Comparison of ENCODE assay signal across 19 cellular contexts in genomic region chr4:4733663-4734062, GRCh38.
DNase-seq lines count a peak whose midpoint lies in the region; ATAC-seq, FAIRE-seq and TF ChIP-seq lines count a peak whose summit lies in the region.
"Had no signal": no experiment of that assay in that cellular context is flagged by ENCODE, and none has a peak within 500 bp of the region (broad histone marks: within the 10 kb centered on the region; RNA-seq: fewer than 3 reads in every experiment).

No MANE protein-coding gene starts in this region.

- no peaks in the 10 kb centered on the region for H3K79me2 ChIP-seq in H1 (ENCODE audit: control insufficient read depth in 1 of 2, insufficient read depth in 2 of 2, low read length in 2 of 2)

- peaks cover 2 to 3% of the 10 kb centered on the region in 2 experiments for H4K20me1 ChIP-seq in H1 (replicated peaks in 1 of 2; ENCODE audit: control insufficient read depth in 1 of 2, insufficient read depth in 2 of 2, low read length in 2 of 2)
- H4K20me1 ChIP-seq: BLaER1 treated with 17β-estradiol and CSF1 and Interleukin-3, amounts not matched to agents 10 nM and 100 nM had no signal

- FAIRE-seq in H1 (lab: Jason Lieb, UNC): no peak
- FAIRE-seq: A549, D721Med, G401.6, GM12891, GM19239 had no signal

- H3K36me3 Mint-ChIP-seq in T-helper 17 cell (ENCODE audit: low read depth): no peaks in the 10 kb centered on the region
- H3K36me3 Mint-ChIP-seq: CD8-positive, alpha-beta T cell had no signal

- H3K23me2 ChIP-seq in H1 (ENCODE audit: low read depth, low read length): no peaks in the 10 kb centered on the region

- H3K9me3 ChIP-seq in H1 (ENCODE audit: insufficient read depth in 2 of 2, low read depth in 1 of 2, low read length in 1 of 2) (no peaks in the 10 kb centered on the region), T-helper 17 cell (ENCODE audit: control insufficient read depth, low read length, poor library complexity, severe bottlenecking) (no peaks in the 10 kb centered on the region)
- H3K9me3 ChIP-seq: A549, Caco-2 had no signal

- H3K27me3 Mint-ChIP-seq in T-helper 17 cell: peaks cover 6% of the 10 kb centered on the region
- H3K27me3 Mint-ChIP-seq: B cell; CD4-positive, alpha-beta T cell had no signal

- H3K18ac ChIP-seq in H1 (ENCODE audit: extremely low read depth, low read length): no peak overlapping the region

- H2BK5ac ChIP-seq in H1 (ENCODE audit: low read depth, low read length): no peak overlapping the region

- H4K8ac ChIP-seq in H1 (ENCODE audit: extremely low read depth, insufficient read depth, low read length): no peak overlapping the region

- H3K4me2 ChIP-seq in H1 (ENCODE audit: insufficient read depth in 1 of 2, low read depth in 2 of 2, low read length in 2 of 2): no peak overlapping the region
- H3K4me2 ChIP-seq: A549; BLaER1 treated with 17β-estradiol and CSF1 and Interleukin-3, amounts not matched to agents 10 nM and 100 nM had no signal

- no peak overlapping the region for H3K27ac ChIP-seq in H1 (ENCODE audit: low read depth, low read length)
- H3K27ac ChIP-seq: A549; BLaER1 treated with 17β-estradiol and CSF1 and Interleukin-3, amounts not matched to agents 10 nM and 100 nM; C4-2B had no signal

- no peak overlapping the region for H3K56ac ChIP-seq in H1 (replicated peaks; ENCODE audit: insufficient read length, low read depth, low read length)

- peak overlapping the region; percentile 31; the same call in 1 of the 2 replicates for H2BK12ac ChIP-seq in H1 (ENCODE audit: low read depth, low read length)

- POLR2A ChIA-PET in H1 (lab: Charles Lee; ENCODE audit: partially characterized antibody): interaction anchor here (1.2 to 1.4 kb wide), 2 partner anchors 52 to 169 kb away, joined by 3 read pairs; no protein-coding TSS in a partner anchor

- no peak for TF ChIP-seq RAD21 in H1 (IDR thresholded peaks at IDR 0.05 in 1 of 2, conservative IDR thresholded peaks at IDR 0.05 in 1 of 2; ENCODE audit: low read depth in 2 of 2, low read length in 2 of 2)

- H3K36me3 ChIP-seq in H1 (ENCODE audit: control insufficient read depth in 2 of 4, insufficient read depth in 4 of 4, low read length in 3 of 4): no peaks in the 10 kb centered on the region
- H3K36me3 ChIP-seq: BLaER1 treated with 17β-estradiol and CSF1 and Interleukin-3, amounts not matched to agents 10 nM and 100 nM had no signal

- ATAC-seq in left ventricle myocardium superior (no peak), T-helper 17 cell (no peak)
- ATAC-seq: A549; CD8-positive, alpha-beta T cell had no signal

- H3K79me1 ChIP-seq in H1 (ENCODE audit: low read depth, low read length): no peaks in the 10 kb centered on the region

- no peak overlapping the region for H2AK5ac ChIP-seq in H1 (ENCODE audit: low read depth, low read length)

- H4K91ac ChIP-seq in H1 (replicated peaks; ENCODE audit: insufficient read length, low read length): no peak overlapping the region

- no peaks in the 10 kb centered on the region for H3K4me1 Mint-ChIP-seq in T-helper 17 cell
- H3K4me1 Mint-ChIP-seq: B cell had no signal

- no peak for TF ChIP-seq POLR2A in H1 (IDR thresholded peaks at IDR 0.05; ENCODE audit: control extremely low read depth in 1 of 2, low read depth in 2 of 2, low read length in 2 of 2)

- H2BK15ac ChIP-seq in H1 (ENCODE audit: low read length): no peak overlapping the region

- no peak overlapping the region for H3K23ac ChIP-seq in H1 (ENCODE audit: insufficient read length)

- H4K5ac ChIP-seq in H1 (ENCODE audit: insufficient read length, low read depth, low read length): no peak overlapping the region

- no peak overlapping the region for H3K27ac Mint-ChIP-seq in T-helper 17 cell
- H3K27ac Mint-ChIP-seq: B cell; CD4-positive, alpha-beta T cell; CD8-positive, alpha-beta T cell had no signal

- no peak overlapping the region for H3K14ac ChIP-seq in H1 (ENCODE audit: insufficient read length)

- H3K27me3 ChIP-seq in H1 (replicated peaks in 1 of 4; ENCODE audit: control insufficient read depth in 3 of 4, extremely low read depth in 1 of 4, insufficient read depth in 3 of 4, low read length in 3 of 4): no peaks in the 10 kb centered on the region; a peak in 1 of 7 replicates
- H3K27me3 ChIP-seq: BLaER1 treated with 17β-estradiol and CSF1 and Interleukin-3, amounts not matched to agents 10 nM and 100 nM had no signal

- no peak overlapping the region for H2BK20ac ChIP-seq in H1 (ENCODE audit: low read length)

- peak; percentile 14 for DNase-seq in cardiac septum (ENCODE audit: low spot score)
- no peak for DNase-seq in left ventricle myocardium superior
- no peak for DNase-seq in H1 (ENCODE audit: low read depth in 1 of 2, low spot score in 2 of 2)
- DNase-seq in T-helper 17 cell: no peak
- no peak for DNase-seq in 8988T
- DNase-seq: AML-193; Caco-2; Calu3; CD4-positive, alpha-beta T cell; CD8-positive, alpha-beta T cell; GF-D8 had no signal

- 90% methylated on average over 3 of the region's 3 CpGs; no CpG with 5 or more reads in 1 of the 2 experiments for WGBS in H1 (ENCODE audit: extremely low coverage in 1 of 2, insufficient coverage in 1 of 2, insufficient read length in 1 of 2, insufficient replicate concordance in 2 of 2, low coverage in 1 of 2, low lambda C conversion rate in 2 of 2, missing lambda C conversion rate in 1 of 2), 2 experiments

- H3K4me1 ChIP-seq in H1 (replicated peaks in 1 of 4; ENCODE audit: control insufficient read depth in 3 of 4, insufficient read depth in 4 of 4, low read length in 3 of 4): no peaks in the 10 kb centered on the region; a peak in 1 of 7 replicates
- H3K4me1 ChIP-seq: A549; BLaER1 treated with 17β-estradiol and CSF1 and Interleukin-3, amounts not matched to agents 10 nM and 100 nM; Caco-2 had no signal

- no peak overlapping the region for H3K4me3 Mint-ChIP-seq in T-helper 17 cell
- H3K4me3 Mint-ChIP-seq: B cell; CD4-positive, alpha-beta T cell; CD8-positive, alpha-beta T cell had no signal

- TF ChIP-seq EP300 in H1 (IDR thresholded peaks at IDR 0.05; ENCODE audit: borderline replicate concordance in 1 of 2, low read depth in 2 of 2, low read length in 2 of 2): no peak

- H3K4ac ChIP-seq in H1 (replicated peaks; ENCODE audit: insufficient read length, low read depth, low read length): no peak overlapping the region

- no peak for TF ChIP-seq CTCF in H1 (IDR thresholded peaks at IDR 0.05; ENCODE audit: control extremely low read depth in 1 of 3, insufficient read depth in 1 of 3, low read depth in 1 of 3, low read length in 3 of 3)

- H3K9ac ChIP-seq in H1 (replicated peaks in 1 of 4; ENCODE audit: extremely low read depth in 1 of 4, low read depth in 3 of 4, low read length in 3 of 4): no peak overlapping the region
- H3K9ac ChIP-seq: BLaER1 treated with 17β-estradiol and CSF1 and Interleukin-3, amounts not matched to agents 10 nM and 100 nM had no signal

- CTCF ChIA-PET in H1 (lab: Charles Lee; ENCODE audit: partially characterized antibody): interaction anchor here (0.7 to 1.6 kb wide), 6 partner anchors 7 to 72 kb away, joined by 3 to 7 read pairs (median 3); no protein-coding TSS in a partner anchor

- H3K4me3 ChIP-seq in H1 (ENCODE audit: extremely low read depth in 1 of 4, insufficient read depth in 2 of 4, low read depth in 3 of 4, low read length in 4 of 4): no peak overlapping the region
- H3K4me3 ChIP-seq: A549; BLaER1 treated with 17β-estradiol and CSF1 and Interleukin-3, amounts not matched to agents 10 nM and 100 nM had no signal

- H2BK120ac ChIP-seq in H1 (replicated peaks; ENCODE audit: low read depth, low read length): no peak overlapping the region

- H2AFZ ChIP-seq in H1 (ENCODE audit: low read length): no peak overlapping the region

- intact Hi-C loops in cardiac septum (cut with DNase I) (no loop called here), left ventricle myocardium superior (cut with micrococcal nuclease) (no loop called here)

TF ChIP-seq in H1, 55 proteins besides CTCF, POLR2A, EP300 and RAD21:
- no peak for TF ChIP-seq POU5F1 (IDR thresholded peaks at IDR 0.05; ENCODE audit: low read depth, low read length)
- TF ChIP-seq SRF (IDR thresholded peaks at IDR 0.05; ENCODE audit: low read depth, low read length): no peak
- TF ChIP-seq KDM4A (IDR thresholded peaks at IDR 0.05; ENCODE audit: low read depth, low read length, severe bottlenecking): no peak
- no peak for TF ChIP-seq POLR2AphosphoS5 (IDR thresholded peaks at IDR 0.05; ENCODE audit: low read depth, low read length)
